ENCODE assay signal across 1 cellular context in genomic region chr15:37087050-37087691, GRCh38.
TF ChIP-seq lines count a peak whose summit lies in the region.

No MANE protein-coding gene starts in this region.

TF ChIP-seq in endothelial cell of umbilical vein, 7 proteins besides CTCF, POLR2A, EP300 and RAD21:
- no peak for TF ChIP-seq MAX (IDR thresholded peaks at IDR 0.05; ENCODE audit: insufficient read depth, insufficient read length)
- no peak for TF ChIP-seq POLR2AphosphoS5 (IDR thresholded peaks at IDR 0.05; ENCODE audit: insufficient read depth, low read depth, low read length)
- no peak for TF ChIP-seq GATA2 (IDR thresholded peaks at IDR 0.05; ENCODE audit: insufficient read depth, insufficient read length, low read depth, low read length)
- TF ChIP-seq EZH2 (IDR thresholded peaks at IDR 0.05; ENCODE audit: borderline replicate concordance, low read depth, low read length, severe bottlenecking) = no peak
- TF ChIP-seq MYC (IDR thresholded peaks at IDR 0.05; ENCODE audit: low read depth, low read length) = no peak
- no peak for TF ChIP-seq FOS (IDR thresholded peaks at IDR 0.05; ENCODE audit: borderline replicate concordance, insufficient read depth, low read length)
- no peak for TF ChIP-seq JUN (IDR thresholded peaks at IDR 0.05; ENCODE audit: borderline replicate concordance, insufficient read depth, insufficient read length, low read depth)
